17 cellular contexts compared by ENCODE assay signal in the genomic region with DNA sequence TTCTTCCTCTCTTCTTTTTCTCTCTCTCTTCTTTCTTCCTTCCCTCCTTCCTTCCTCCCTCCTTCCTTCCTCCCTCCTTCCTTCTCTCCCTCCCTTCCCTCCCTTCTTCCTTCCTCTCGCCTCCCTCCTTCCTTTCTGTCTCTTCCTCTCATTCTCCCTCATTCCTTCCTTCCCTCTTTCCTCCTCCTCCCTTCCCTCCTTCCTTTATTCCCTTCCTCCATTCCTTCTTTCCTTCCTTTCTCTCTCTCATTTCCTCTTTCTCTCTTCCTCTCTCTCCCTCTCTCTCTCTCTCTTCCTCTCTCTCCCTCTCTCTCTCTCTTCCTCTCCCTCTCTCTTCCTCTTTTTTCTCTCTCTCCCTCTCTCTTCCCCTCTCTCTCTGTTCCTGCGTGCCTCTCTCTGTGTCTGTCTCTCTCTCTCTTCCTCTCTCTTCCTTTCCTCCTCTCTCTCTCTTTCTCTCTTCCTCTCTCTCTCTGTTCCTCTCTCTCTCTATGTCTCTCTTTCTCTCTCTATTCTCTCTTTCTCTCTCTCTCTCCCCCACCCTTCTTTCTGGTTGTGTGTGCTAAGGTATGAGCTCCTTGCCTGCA.
DNase-seq lines count a peak whose midpoint lies in the region; ATAC-seq and TF ChIP-seq lines count a peak whose summit lies in the region.
"Had no signal": no experiment of that assay in that cellular context is flagged by ENCODE, and none has a peak within 500 bp of the region (broad histone marks: within the 10 kb centered on the region; RNA-seq: fewer than 3 reads in every experiment).

No MANE protein-coding gene starts in this region.

- DNase-seq in MV-4-11 (lab: John Stamatoyannopoulos, UW) (peak; percentile 32), heart left ventricle (no peak)
- no peak for DNase-seq in stimulated activated naive B cell treated with anti-CD40 and anti-IgM and Interleukin-4, amounts not matched to agents 10 μg/mL and 1 μg/mL and 100 μg/mL, for 72 hours
- no peak for DNase-seq in T-helper 2 cell treated with Interferon-gamma antibody and Interleukin-4, amounts not matched to agents 5 μg/mL and 100 μg/mL, for 36 hours (ENCODE audit: low spot score)
- DNase-seq: CD8-positive, alpha-beta T cell; GDM1; KBM-7; NCI-H1105; NCI-H146; NCI-H345; NCI-H524 treated with DMSO at 0.1 percent for 48 hours; PC-3; Right ventricle myocardium superior had no signal

- H3K9me3 ChIP-seq in heart left ventricle = peaks cover 0 to 11% (median 2%) of the 10 kb centered on the region in 12 donors

- peaks cover 25% of the 10 kb centered on the region for H3K9me3 Mint-ChIP-seq in dendritic cell treated with granulocyte-macrophage colony-stimulating factor and Interleukin-4, amounts not matched to agents 40 ng/mL and 50 ng/mL, for 4 days
- peaks cover 11 to 15% of the 10 kb centered on the region in 2 donors for H3K9me3 Mint-ChIP-seq in stimulated activated naive B cell treated with anti-CD40 and anti-IgM and Interleukin-4, amounts not matched to agents 10 μg/mL and 1 μg/mL and 100 μg/mL, for 72 hours
- H3K9me3 Mint-ChIP-seq in T-helper 2 cell treated with Interferon-gamma antibody and Interleukin-4, amounts not matched to agents 5 μg/mL and 100 μg/mL, for 36 hours = peaks cover 5% of the 10 kb centered on the region

- intact Hi-C loops in dendritic cell treated with granulocyte-macrophage colony-stimulating factor and Interleukin-4, amounts not matched to agents 40 ng/mL and 50 ng/mL, for 4 days (cut with micrococcal nuclease) = loop anchor here (5.0 kb wide), 1 partner anchor 40 kb away; no protein-coding TSS in a partner anchor
- intact Hi-C loops in heart left ventricle (cut with DNase I) = no loop called here

- H3K4me3 Mint-ChIP-seq in dendritic cell treated with granulocyte-macrophage colony-stimulating factor and Interleukin-4, amounts not matched to agents 40 ng/mL and 50 ng/mL, for 4 days = peak overlapping the region; percentile 37
- H3K4me3 Mint-ChIP-seq in stimulated activated naive B cell treated with anti-CD40 and anti-IgM and Interleukin-4, amounts not matched to agents 10 μg/mL and 1 μg/mL and 100 μg/mL, for 72 hours = peak overlapping the region; percentile 40 to 54
- H3K4me3 Mint-ChIP-seq in T-helper 2 cell treated with Interferon-gamma antibody and Interleukin-4, amounts not matched to agents 5 μg/mL and 100 μg/mL, for 36 hours = no peak overlapping the region
- H3K4me3 Mint-ChIP-seq: CD8-positive, alpha-beta T cell had no signal

- no peak overlapping the region for H3K4me3 ChIP-seq in heart left ventricle

- H3K27ac ChIP-seq in C4-2B (peak overlapping the region; percentile 90), heart left ventricle (no peak overlapping the region)

- peaks cover 11% of the 10 kb centered on the region for H3K36me3 Mint-ChIP-seq in dendritic cell treated with granulocyte-macrophage colony-stimulating factor and Interleukin-4, amounts not matched to agents 40 ng/mL and 50 ng/mL, for 4 days (ENCODE audit: low read depth)
- H3K36me3 Mint-ChIP-seq in stimulated activated naive B cell treated with anti-CD40 and anti-IgM and Interleukin-4, amounts not matched to agents 10 μg/mL and 1 μg/mL and 100 μg/mL, for 72 hours = peaks cover 8 to 10% of the 10 kb centered on the region in 2 donors
- H3K36me3 Mint-ChIP-seq in T-helper 2 cell treated with Interferon-gamma antibody and Interleukin-4, amounts not matched to agents 5 μg/mL and 100 μg/mL, for 36 hours (ENCODE audit: low read depth) = no peaks in the 10 kb centered on the region
- H3K36me3 Mint-ChIP-seq: CD8-positive, alpha-beta T cell had no signal

- peak overlapping the region; percentile 71 for H3K27ac Mint-ChIP-seq in dendritic cell treated with granulocyte-macrophage colony-stimulating factor and Interleukin-4, amounts not matched to agents 40 ng/mL and 50 ng/mL, for 4 days
- H3K27ac Mint-ChIP-seq in stimulated activated naive B cell treated with anti-CD40 and anti-IgM and Interleukin-4, amounts not matched to agents 10 μg/mL and 1 μg/mL and 100 μg/mL, for 72 hours = peak overlapping the region; percentile 90
- H3K27ac Mint-ChIP-seq in T-helper 2 cell treated with Interferon-gamma antibody and Interleukin-4, amounts not matched to agents 5 μg/mL and 100 μg/mL, for 36 hours = no peak overlapping the region
- H3K27ac Mint-ChIP-seq: CD8-positive, alpha-beta T cell had no signal

- H3K27me3 Mint-ChIP-seq in dendritic cell treated with granulocyte-macrophage colony-stimulating factor and Interleukin-4, amounts not matched to agents 40 ng/mL and 50 ng/mL, for 4 days = peaks cover 11% of the 10 kb centered on the region
- peaks cover 10 to 12% of the 10 kb centered on the region in 2 donors for H3K27me3 Mint-ChIP-seq in stimulated activated naive B cell treated with anti-CD40 and anti-IgM and Interleukin-4, amounts not matched to agents 10 μg/mL and 1 μg/mL and 100 μg/mL, for 72 hours
- H3K27me3 Mint-ChIP-seq in T-helper 2 cell treated with Interferon-gamma antibody and Interleukin-4, amounts not matched to agents 5 μg/mL and 100 μg/mL, for 36 hours (ENCODE audit: low read depth) = peaks cover 14% of the 10 kb centered on the region

- H3K27me3 ChIP-seq in heart left ventricle = peaks cover 0 to 25% (median 4%) of the 10 kb centered on the region in 9 donors

- ATAC-seq in stimulated activated naive B cell treated with anti-CD40 and anti-IgM and Interleukin-4, amounts not matched to agents 10 μg/mL and 1 μg/mL and 100 μg/mL, for 72 hours (replicated peaks) = no peak
- ATAC-seq in heart left ventricle (no peak), HG03565 (IDR thresholded peaks at IDR 0.05; ENCODE audit: unreplicated experiment) (no peak)
- ATAC-seq: CD8-positive, alpha-beta T cell; HCT116 had no signal

- TF ChIP-seq CTCF in C4-2B (conservative IDR thresholded peaks at IDR 0.05) (no peak), heart left ventricle (IDR thresholded peaks at IDR 0.05) (no peak)

- H3K36me3 ChIP-seq in heart left ventricle = no peaks in the 10 kb centered on the region

- no peak for TF ChIP-seq POLR2A in heart left ventricle (IDR thresholded peaks at IDR 0.05)

- H3K4me1 ChIP-seq in heart left ventricle = no peaks in the 10 kb centered on the region

- H3K4me1 Mint-ChIP-seq in dendritic cell treated with granulocyte-macrophage colony-stimulating factor and Interleukin-4, amounts not matched to agents 40 ng/mL and 50 ng/mL, for 4 days (ENCODE audit: low read depth) = peaks cover 59% of the 10 kb centered on the region
- H3K4me1 Mint-ChIP-seq in stimulated activated naive B cell treated with anti-CD40 and anti-IgM and Interleukin-4, amounts not matched to agents 10 μg/mL and 1 μg/mL and 100 μg/mL, for 72 hours = peaks cover 30 to 46% of the 10 kb centered on the region in 2 donors
- peaks cover 3% of the 10 kb centered on the region for H3K4me1 Mint-ChIP-seq in T-helper 2 cell treated with Interferon-gamma antibody and Interleukin-4, amounts not matched to agents 5 μg/mL and 100 μg/mL, for 36 hours (ENCODE audit: low read depth)

- WGBS in heart left ventricle, 4 donors = 37 to 39% (median 38%) methylated on average over 2 of the region's 2 CpGs
